8 cellular contexts compared by ENCODE assay signal in genomic region chr1:32142446-32143301, GRCh38. TPM values are rescaled to one million over a fixed set of nuclear protein-coding genes. Genes with fewer than 3 reads are reported as not detected.
DNase-seq lines count a peak whose midpoint lies in the region; ATAC-seq, FAIRE-seq and TF ChIP-seq lines count a peak whose summit lies in the region.

No MANE protein-coding gene starts in this region.

- H3K27ac Mint-ChIP-seq in glutamatergic neuron (ENCODE audit: unreplicated experiment), result peak overlapping the region; percentile 28
- no peak overlapping the region for H3K27ac Mint-ChIP-seq in T-helper 2 cell treated with Interferon-gamma antibody and Interleukin-4, amounts not matched to agents 5 μg/mL and 100 μg/mL, for 36 hours

- no peaks in the 10 kb centered on the region for H3K36me3 Mint-ChIP-seq in glutamatergic neuron (ENCODE audit: unreplicated experiment)
- H3K36me3 Mint-ChIP-seq in T-helper 2 cell treated with Interferon-gamma antibody and Interleukin-4, amounts not matched to agents 5 μg/mL and 100 μg/mL, for 36 hours (ENCODE audit: low read depth), result peaks cover 37% of the 10 kb centered on the region

- H3K27me3 Mint-ChIP-seq in glutamatergic neuron (ENCODE audit: unreplicated experiment), result no peaks in the 10 kb centered on the region
- no peaks in the 10 kb centered on the region for H3K27me3 Mint-ChIP-seq in T-helper 2 cell treated with Interferon-gamma antibody and Interleukin-4, amounts not matched to agents 5 μg/mL and 100 μg/mL, for 36 hours (ENCODE audit: low read depth)

- peak overlapping the region; percentile 10; the same call in 1 of the 2 replicates for H3K9ac ChIP-seq in HCT116 (ENCODE audit: low read length)
- no peak overlapping the region for H3K9ac ChIP-seq in kidney (ENCODE audit: low read length in 2 of 2)

- no peak for TF ChIP-seq EP300 in sigmoid colon (IDR thresholded peaks at IDR 0.05)

- H3K36me3 ChIP-seq in HCT116 (ENCODE audit: control insufficient read depth in 1 of 2, insufficient read depth in 2 of 2, low read length in 2 of 2), result no peaks in the 10 kb centered on the region
- no peaks in the 10 kb centered on the region for H3K36me3 ChIP-seq in sigmoid colon
- H3K36me3 ChIP-seq in kidney (ENCODE audit: control insufficient read depth in 1 of 2, insufficient read depth in 2 of 2, low read length in 2 of 2), result no peaks in the 10 kb centered on the region

- no peak overlapping the region for H2AFZ ChIP-seq in HCT116 (ENCODE audit: low read depth, low read length, poor library complexity, severe bottlenecking)

- 32 to 65% methylated on average over 6 of the region's 6 CpGs for WGBS in sigmoid colon, 2 donors

- no peak for TF ChIP-seq POLR2A in HCT116 (IDR thresholded peaks at IDR 0.05; ENCODE audit: borderline replicate concordance, extremely low read depth, insufficient read depth, insufficient read length)
- no peak for TF ChIP-seq POLR2A in sigmoid colon (IDR thresholded peaks at IDR 0.05)

- H3K27me3 ChIP-seq in HCT116 (ENCODE audit: insufficient read depth, low read length), result no peaks in the 10 kb centered on the region
- no peaks in the 10 kb centered on the region for H3K27me3 ChIP-seq in sigmoid colon

- H3K4me1 ChIP-seq in HCT116 (ENCODE audit: control insufficient read depth in 1 of 2, insufficient read depth in 2 of 2, low read length in 2 of 2) (peaks cover 21 to 33% of the 10 kb centered on the region in 2 experiments), sigmoid colon (peaks cover 0 to 40% (median 25%) of the 10 kb centered on the region in 4 donors), kidney (ENCODE audit: control insufficient read depth in 1 of 2, insufficient read depth in 1 of 2, low read depth in 1 of 2, low read length in 2 of 2) (peaks cover 0 to 3% of the 10 kb centered on the region in 2 donors)

- DNase-seq in HCT116 (ENCODE audit: low read depth, low spot score) (no peak), SHP77 (lab: John Stamatoyannopoulos, UW) (peak; percentile 73 to 74), glutamatergic neuron (no peak), sigmoid colon (peak; percentile 80), kidney (no peak), NCI-H187 treated with DMSO at 0.1 percent for 48 hours (lab: John Stamatoyannopoulos, UW) (no peak), occipital lobe (lab: John Stamatoyannopoulos, UW) (no peak)
- DNase-seq in T-helper 2 cell treated with Interferon-gamma antibody and Interleukin-4, amounts not matched to agents 5 μg/mL and 100 μg/mL, for 36 hours (ENCODE audit: low spot score), result no peak

- peaks cover 98% of the 10 kb centered on the region for H3K79me2 ChIP-seq in HCT116 (ENCODE audit: insufficient read depth, low read length)

- H3K4me3 ChIP-seq in HCT116 (replicated peaks in 1 of 2; ENCODE audit: low read depth in 1 of 2, low read length in 2 of 2) (no peak overlapping the region), sigmoid colon (no peak overlapping the region), kidney (ENCODE audit: low read length in 2 of 2) (no peak overlapping the region)

- peaks cover 9% of the 10 kb centered on the region; the same call in 1 of the 2 replicates for H4K20me1 ChIP-seq in HCT116 (ENCODE audit: insufficient read depth)

- H3K4me1 Mint-ChIP-seq in glutamatergic neuron (ENCODE audit: low read depth, unreplicated experiment), result no peaks in the 10 kb centered on the region
- H3K4me1 Mint-ChIP-seq in T-helper 2 cell treated with Interferon-gamma antibody and Interleukin-4, amounts not matched to agents 5 μg/mL and 100 μg/mL, for 36 hours (ENCODE audit: low read depth), result peaks cover 39% of the 10 kb centered on the region

- TF ChIP-seq CTCF in HCT116 (IDR thresholded peaks at IDR 0.05 in 2 of 3, conservative IDR thresholded peaks at IDR 0.05 in 1 of 3; ENCODE audit: borderline replicate concordance in 1 of 3, insufficient read depth in 1 of 3, low read depth in 2 of 3, low read length in 2 of 3), result no peak
- TF ChIP-seq CTCF in glutamatergic neuron (IDR thresholded peaks at IDR 0.05; ENCODE audit: partially characterized antibody, unreplicated experiment), result no peak
- no peak for TF ChIP-seq CTCF in sigmoid colon (IDR thresholded peaks at IDR 0.05)
- TF ChIP-seq CTCF in kidney (IDR thresholded peaks at IDR 0.05; ENCODE audit: borderline replicate concordance, extremely low read depth, insufficient read depth), result no peak

- POLR2A ChIA-PET in HCT116 (lab: Charles Lee), result no interaction called here

- BruUV-seq in HCT116 (replicated peaks; lab: Mats Ljungman, UMichigan), result no TSS peak

- H3K9me3 Mint-ChIP-seq in glutamatergic neuron (ENCODE audit: unreplicated experiment), result no peaks in the 10 kb centered on the region
- peaks cover 4% of the 10 kb centered on the region for H3K9me3 Mint-ChIP-seq in T-helper 2 cell treated with Interferon-gamma antibody and Interleukin-4, amounts not matched to agents 5 μg/mL and 100 μg/mL, for 36 hours

- intact Hi-C loops in HCT116 (cut with micrococcal nuclease), result no loop called here
- intact Hi-C loops in sigmoid colon (cut with DNase I), result no loop called here
- intact Hi-C loops in kidney (cut with DNase I), result no loop called here

- H3K27ac ChIP-seq in HCT116 (ENCODE audit: low read depth, low read length) (no peak overlapping the region), sigmoid colon (peak overlapping the region; percentile 36 to 70 (median 62)), kidney (ENCODE audit: low read depth in 2 of 2, low read length in 2 of 2) (peak overlapping the region in 1 of 2 donors; percentile 41)

- no peak overlapping the region for H3K4me3 Mint-ChIP-seq in glutamatergic neuron (ENCODE audit: unreplicated experiment)
- no peak overlapping the region for H3K4me3 Mint-ChIP-seq in T-helper 2 cell treated with Interferon-gamma antibody and Interleukin-4, amounts not matched to agents 5 μg/mL and 100 μg/mL, for 36 hours

- no peak for FAIRE-seq in kidney (lab: Jason Lieb, UNC)

- no peak overlapping the region for H3K4me2 ChIP-seq in HCT116 (ENCODE audit: low read length)

- H3K9me2 ChIP-seq in HCT116 (ENCODE audit: insufficient read depth), result no peaks in the 10 kb centered on the region

- H3K9me3 ChIP-seq in HCT116 (ENCODE audit: control insufficient read depth in 1 of 2, insufficient read depth in 1 of 2, low read depth in 1 of 2, low read length in 2 of 2) (no peaks in the 10 kb centered on the region), sigmoid colon (no peaks in the 10 kb centered on the region), kidney (ENCODE audit: control insufficient read depth in 1 of 2, low read length in 2 of 2) (no peaks in the 10 kb centered on the region)

- CTCF ChIA-PET in HCT116 (lab: Charles Lee), result no interaction called here

- peak; percentile 41; the same call in 1 of the 2 replicates for ATAC-seq in HCT116

- no peak for TF ChIP-seq RAD21 in HCT116 (IDR thresholded peaks at IDR 0.05; ENCODE audit: low read depth)

- RAD21 ChIA-PET in HCT116 (lab: Charles Lee; ENCODE audit: low non-redundant PET in 1 of 2, low total read pairs in 2 of 2, uncharacterized antibody in 2 of 2, unreplicated experiment in 2 of 2), result no interaction called here

TF ChIP-seq in HCT116, 20 proteins besides CTCF, POLR2A, EP300 and RAD21 (continues in another document):
- TF ChIP-seq EZH2phosphoT487 (IDR thresholded peaks at IDR 0.05; ENCODE audit: borderline replicate concordance), result no peak
- no peak for TF ChIP-seq ZNF274 (IDR thresholded peaks at IDR 0.05; ENCODE audit: low read depth, low read length)
- TF ChIP-seq YY1 (IDR thresholded peaks at IDR 0.05; ENCODE audit: extremely low read depth, insufficient replicate concordance, low read depth, low read length), result no peak
- TF ChIP-seq CBX3 (IDR thresholded peaks at IDR 0.05; ENCODE audit: low read depth), result no peak
- TF ChIP-seq, protein P1, sequence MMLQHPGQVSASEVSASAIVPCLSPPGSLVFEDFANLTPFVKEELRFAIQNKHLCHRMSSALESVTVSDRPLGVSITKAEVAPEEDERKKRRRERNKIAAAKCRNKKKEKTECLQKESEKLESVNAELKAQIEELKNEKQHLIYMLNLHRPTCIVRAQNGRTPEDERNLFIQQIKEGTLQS (IDR thresholded peaks at IDR 0.05), result no peak
- TF ChIP-seq, protein P2, sequence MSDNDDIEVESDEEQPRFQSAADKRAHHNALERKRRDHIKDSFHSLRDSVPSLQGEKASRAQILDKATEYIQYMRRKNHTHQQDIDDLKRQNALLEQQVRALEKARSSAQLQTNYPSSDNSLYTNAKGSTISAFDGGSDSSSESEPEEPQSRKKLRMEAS (IDR thresholded peaks at IDR 0.05), result no peak
- TF ChIP-seq ELF1 (IDR thresholded peaks at IDR 0.05; ENCODE audit: borderline replicate concordance, low read depth), result no peak

RNA-seq across cellular contexts. Expression of gene KPNA6, which starts 34.8 kb away (rescaled TPM):
- total RNA-seq in HCT116 (2021; ENCODE audit: unreplicated experiment) (79.9 TPM), glutamatergic neuron (ENCODE audit: unreplicated experiment) (79.0 TPM), sigmoid colon (10 to 100 TPM; 33.4 to 47.0 (median 41.6) TPM), kidney (66.9 TPM), occipital lobe (25.3 TPM)
- polyA plus RNA-seq in HCT116 (2012), result 18.1 and 20.4 TPM in 2 replicates
- polyA plus RNA-seq in sigmoid colon (10 to 100 TPM in 1 of 3 donors, 1 to 10 TPM in 2; 6.0 to 15.3 (median 9.5) TPM), kidney (ENCODE audit: insufficient read depth, low read depth, low replicate concordance) (10.6 TPM)

RNA-seq across cellular contexts. Expression of gene TXLNA, which starts 36.8 kb away (rescaled TPM):
- 37.2 TPM for total RNA-seq in HCT116 (2021; ENCODE audit: unreplicated experiment)
- polyA plus RNA-seq in HCT116 (2012), result 18.8 and 19.9 TPM in 2 replicates
- total RNA-seq in glutamatergic neuron (ENCODE audit: unreplicated experiment), result 48.6 TPM
- 10 to 100 TPM; 28.9 to 46.7 (median 36.7) TPM for total RNA-seq in sigmoid colon
- polyA plus RNA-seq in sigmoid colon, result 10 to 100 TPM in 2 of 3 donors, 1 to 10 TPM in 1; 9.0 to 35.4 (median 11.6) TPM
- total RNA-seq in kidney, result 58.6 TPM
- 19.9 TPM for polyA plus RNA-seq in kidney (ENCODE audit: insufficient read depth, low read depth, low replicate concordance)
- total RNA-seq in occipital lobe, result 21.1 TPM

RNA-seq across cellular contexts. Expression of gene CCDC28B, which starts 57.7 kb away (rescaled TPM):
- total RNA-seq in HCT116 (2021; ENCODE audit: unreplicated experiment) (5.9 TPM), glutamatergic neuron (ENCODE audit: unreplicated experiment) (34.4 TPM), sigmoid colon (10 to 100 TPM in 1 of 4 donors, 1 to 10 TPM in 3; 3.9 to 15.0 (median 6.9) TPM), kidney (4.0 TPM), occipital lobe (31.7 TPM)
- polyA plus RNA-seq in HCT116 (2012), result 5.5 and 6.3 TPM in 2 replicates
- polyA plus RNA-seq in sigmoid colon (1 to 10 TPM; 3.7 to 9.3 (median 4.2) TPM), kidney (ENCODE audit: insufficient read depth, low read depth, low replicate concordance) (25.4 TPM)

Comparison
In these comparisons a context has a peak if more than half of its experiments do, and no peak if none do; other contexts are left out.
1. DNase-seq: peak in SHP77 (2 of 2) and sigmoid colon (single experiment); none in HCT116 (single experiment), glutamatergic neuron (single experiment), kidney (single experiment), T-helper 2 cell treated with Interferon-gamma antibody and Interleukin-4, amounts not matched to agents 5 μg/mL and 100 μg/mL, for 36 hours (single experiment), NCI-H187 treated with DMSO at 0.1 percent for 48 hours (single experiment) and occipital lobe (single experiment).